Comparison of ENCODE assay signal across 1 cellular context in the genomic region with DNA sequence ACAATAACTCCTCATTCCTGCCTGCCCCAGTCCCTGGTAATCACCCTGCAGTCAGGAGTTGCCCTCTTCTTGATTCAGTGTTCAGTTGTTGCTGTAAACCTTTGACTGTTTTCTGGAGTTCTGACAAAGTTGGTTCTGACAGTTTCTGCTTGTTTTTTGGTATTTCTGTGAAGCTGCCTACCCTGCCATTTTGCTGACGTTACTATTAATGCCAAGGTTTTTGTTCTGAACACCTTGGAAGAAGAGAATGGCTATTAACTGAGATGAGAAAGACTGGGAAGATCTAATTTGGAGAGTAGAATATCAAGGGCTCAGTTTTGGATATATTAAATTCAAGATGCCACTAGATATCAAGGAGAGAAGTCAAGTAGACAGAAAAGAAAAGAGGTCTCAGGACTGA.
TF ChIP-seq lines count a peak whose summit lies in the region.

No MANE protein-coding gene starts in this region.

TF ChIP-seq in HepG2, 621 proteins besides CTCF, POLR2A, EP300 and RAD21:
- TF ChIP-seq MAFF (IDR thresholded peaks at IDR 0.05; ENCODE audit: low read depth, low read length) (peak; percentile 50; the same call in 1 of the 2 replicates), ZNF101 (CRISPR knock-in tag; IDR thresholded peaks at IDR 0.05; ENCODE audit: borderline replicate concordance, low read depth) (no peak), MAFK (conservative IDR thresholded peaks at IDR 0.05 in 1 of 2, IDR thresholded peaks at IDR 0.05 in 1 of 2; ENCODE audit: low read length in 2 of 2) (peak; percentile 63 to 64), ZNF7 (CRISPR knock-in tag; IDR thresholded peaks at IDR 0.05) (no peak)
